Comparison of ENCODE assay signal across 8 cellular contexts in the genomic region with DNA sequence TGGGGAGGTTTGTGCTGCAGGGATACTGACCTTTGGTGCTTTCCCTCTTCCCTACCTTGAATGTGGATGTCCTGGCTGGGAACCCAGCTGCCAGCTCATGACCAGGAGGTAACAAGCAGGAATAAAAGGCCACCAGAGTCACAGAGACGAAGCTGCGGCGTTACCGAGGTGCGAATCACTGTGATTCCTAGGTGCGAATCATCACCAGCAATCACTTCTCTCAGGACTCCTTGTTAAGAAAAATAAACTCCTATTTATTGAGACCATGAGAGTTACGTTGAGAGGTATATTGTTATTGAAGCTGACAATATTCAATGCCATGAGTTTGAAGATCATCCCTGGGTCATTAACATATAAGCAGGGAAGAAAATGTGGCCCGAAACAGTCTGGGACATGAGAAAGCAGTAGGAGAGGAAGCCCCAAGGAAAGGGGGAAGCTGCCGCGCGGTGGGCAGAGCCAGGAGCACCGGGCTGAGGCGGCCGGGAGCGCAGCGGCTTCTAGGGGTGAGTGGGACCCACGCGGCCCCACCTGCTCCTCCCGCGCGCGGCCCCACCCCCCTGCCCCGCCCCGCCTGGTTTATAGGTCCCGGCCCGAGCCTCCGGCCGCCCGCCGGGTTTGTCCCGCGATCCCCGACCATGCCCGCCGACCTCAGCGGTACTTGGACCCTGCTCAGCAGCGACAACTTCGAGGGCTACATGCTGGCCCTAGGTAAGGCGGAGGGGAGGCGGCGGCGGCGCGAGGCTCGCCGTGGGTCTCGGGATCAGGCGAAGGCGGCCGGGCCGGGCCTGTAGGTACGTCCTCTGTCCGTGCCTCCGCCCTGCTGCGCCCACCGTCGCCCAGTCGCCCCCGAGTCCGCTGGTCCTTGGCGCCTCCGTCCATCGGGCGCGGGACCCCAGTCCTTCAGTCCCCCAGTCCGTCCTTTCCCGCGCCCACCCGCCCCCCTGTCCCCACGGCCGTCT. TPM values are rescaled to one million over a fixed set of nuclear protein-coding genes. Genes with fewer than 3 reads are reported as not detected.
DNase-seq lines count a peak whose midpoint lies in the region; ATAC-seq and TF ChIP-seq lines count a peak whose summit lies in the region.

A gene (plus strand): TSS at position 605 of the 959 bp plus-strand sequence. CDS start 31 bp downstream, at position 636.

- H3K4me3 ChIP-seq in LNCaP clone FGC (ENCODE audit: low read depth, low read length) (peak within 1 kb of the TSS; percentile 38), ascending aorta (peak within 1 kb of the TSS; percentile 72 to 86), iPS-11a (ENCODE audit: low read depth, low read length) (peak within 1 kb of the TSS; percentile 41), skeletal muscle tissue (ENCODE audit: low read length in 3 of 3) (peak within 1 kb of the TSS; percentile 23 to 67 (median 42)), HAP-1 (no peak within 1 kb of the TSS)

- no peak within 1 kb of the TSS for H3K27ac ChIP-seq in ascending aorta
- H3K27ac ChIP-seq in skeletal muscle tissue (ENCODE audit: low read depth, low read length) = no peak within 1 kb of the TSS

- no peaks in the 10 kb centered on the region for H3K27me3 ChIP-seq in ascending aorta
- H3K27me3 ChIP-seq in skeletal muscle tissue (ENCODE audit: control insufficient read depth in 3 of 3, insufficient read depth in 3 of 3, low read length in 3 of 3) = peaks cover 11 to 25% (median 16%) of the 10 kb centered on the region in 3 donors
- no peaks in the 10 kb centered on the region for H3K27me3 ChIP-seq in HAP-1 (ENCODE audit: low read depth)

- in situ Hi-C loops in HAP-1 (cut with MboI; ENCODE audit: low sequenced_read_pairs) = no loop called here

- H3K4me1 ChIP-seq in ascending aorta (peaks cover 0 to 5% of the 10 kb centered on the region in 2 donors), skeletal muscle tissue (ENCODE audit: control insufficient read depth in 3 of 3, insufficient read depth in 3 of 3, low read length in 3 of 3) (peaks cover 0 to 8% (median 0%) of the 10 kb centered on the region in 3 donors), HAP-1 (no peaks in the 10 kb centered on the region)

- TF ChIP-seq CTCF in LNCaP clone FGC (IDR thresholded peaks at IDR 0.05; ENCODE audit: control insufficient read depth, extremely low read depth, insufficient read depth) (no peak), ascending aorta (IDR thresholded peaks at IDR 0.05) (no peak)

- DNase-seq in COLO668 (lab: John Stamatoyannopoulos, UW; ENCODE audit: unreplicated experiment) (peak; percentile 60), LNCaP clone FGC (ENCODE audit: low read depth) (no peak), ascending aorta (ENCODE audit: low spot score in 2 of 2) (peak in 1 of 2 donors; percentile 65), HAP-1 (ENCODE audit: low spot score in 2 of 2) (no peak), MV-4-11 (lab: John Stamatoyannopoulos, UW) (no peak)

- H3K36me3 ChIP-seq in ascending aorta = no peaks in the 10 kb centered on the region
- H3K36me3 ChIP-seq in skeletal muscle tissue (ENCODE audit: control insufficient read depth in 3 of 3, insufficient read depth in 3 of 3, low read length in 3 of 3) = no peaks in the 10 kb centered on the region
- H3K36me3 ChIP-seq in HAP-1 (replicated peaks) = no peaks in the 10 kb centered on the region

- intact Hi-C loops in ascending aorta (cut with DNase I) = no loop called here

- ATAC-seq in GM19023 (IDR thresholded peaks at IDR 0.05; ENCODE audit: unreplicated experiment) = no peak

- peak within 1 kb of the TSS in 2 of 3 donors; percentile 45 to 61 for H3K9ac ChIP-seq in skeletal muscle tissue (ENCODE audit: low read depth in 1 of 3, low read length in 3 of 3)

- H3K9me3 ChIP-seq in ascending aorta (no peaks in the 10 kb centered on the region), skeletal muscle tissue (ENCODE audit: control insufficient read depth in 3 of 3, low read length in 3 of 3) (no peaks in the 10 kb centered on the region), HAP-1 (no peaks in the 10 kb centered on the region)

RNA-seq across cellular contexts. Expression of the gene that starts here (rescaled TPM):
- 119 TPM for total RNA-seq in ascending aorta
- total RNA-seq in skeletal muscle tissue = 11.0 TPM

Comparison
In these comparisons a context has a peak if more than half of its experiments do, and no peak if none do; other contexts are left out.
1. RNA of the gene that starts here (total RNA-seq): 119 TPM in ascending aorta (single experiment); 11.0 TPM in skeletal muscle tissue (single experiment); every median in the first group is over 10 times any median in the second.